ENCODE assay signal across 8 cellular contexts in the genomic region with DNA sequence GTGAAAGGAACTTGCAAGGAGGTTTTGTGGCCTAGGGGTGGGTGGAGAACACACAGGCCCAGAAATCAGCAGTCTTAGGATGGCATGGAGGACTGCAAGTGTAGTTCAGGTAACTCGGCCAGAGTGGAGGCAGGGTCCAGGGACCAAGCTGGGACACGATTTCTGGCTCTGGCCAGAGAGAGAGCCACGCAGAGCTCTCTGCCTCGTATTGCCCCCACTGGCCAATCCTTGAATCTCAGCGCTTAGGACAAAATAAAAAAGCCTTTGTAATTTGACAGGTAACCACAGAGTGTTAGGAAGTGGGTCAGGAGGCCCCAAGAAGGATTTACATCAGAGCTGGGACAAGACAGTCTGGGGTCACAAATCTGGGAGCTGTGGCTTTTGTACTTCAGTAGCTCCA. TPM values are rescaled to one million over a fixed set of nuclear protein-coding genes. Genes with fewer than 3 reads are reported as not detected.
A peak's percentile ranks its signal among the peaks of the same experiment; 100 is the strongest.
DNase-seq lines count a peak whose midpoint lies in the region; ATAC-seq and TF ChIP-seq lines count a peak whose summit lies in the region.

No MANE protein-coding gene starts in this region.

- no peaks in the 10 kb centered on the region for H3K27me3 ChIP-seq in CD4-positive, alpha-beta T cell (ENCODE audit: control insufficient read depth, insufficient read depth, low read length)
- H3K27me3 ChIP-seq in body of pancreas, result no peaks in the 10 kb centered on the region
- H3K27me3 ChIP-seq in lower lobe of right lung (ENCODE audit: low read depth), result no peaks in the 10 kb centered on the region

- TF ChIP-seq POLR2A in body of pancreas (IDR thresholded peaks at IDR 0.05), result no peak

- no peaks in the 10 kb centered on the region for H3K27me3 Mint-ChIP-seq in CD4-positive, alpha-beta T cell

- CTCF ChIA-PET in CD4-positive, alpha-beta T cell (lab: Charles Lee), result interaction anchor here (0.7 to 4.1 kb wide), 5 partner anchors 9 to 891 kb away, joined by 3 to 20 read pairs (median 6); no protein-coding TSS in a partner anchor

- H3K36me3 Mint-ChIP-seq in CD4-positive, alpha-beta T cell (ENCODE audit: low read depth), result peaks cover 14% of the 10 kb centered on the region

- 39 to 42% methylated on average over 5 of the region's 5 CpGs for WGBS in body of pancreas, 2 donors

- no peak for DNase-seq in CD4-positive, alpha-beta T cell
- DNase-seq in HT1080 (ENCODE audit: low read depth) (peak; percentile 17), body of pancreas (no peak), lower lobe of right lung (no peak), hepatic stellate cell (ENCODE audit: low spot score) (no peak)

- H3K36me3 ChIP-seq in body of pancreas (replicated peaks in 1 of 2; ENCODE audit: insufficient read depth in 1 of 2, low read depth in 2 of 2) (no peaks in the 10 kb centered on the region), lower lobe of right lung (no peaks in the 10 kb centered on the region)

- H3K9me3 Mint-ChIP-seq in CD4-positive, alpha-beta T cell, result no peaks in the 10 kb centered on the region

- TF ChIP-seq CTCF in CD4-positive, alpha-beta T cell (IDR thresholded peaks at IDR 0.05), result peak; percentile 14
- TF ChIP-seq CTCF in body of pancreas (IDR thresholded peaks at IDR 0.05), result peak in 6 of 7 experiments; percentile 14 to 38 (median 28)
- peak; percentile 14 for TF ChIP-seq CTCF in lower lobe of right lung (IDR thresholded peaks at IDR 0.05)

- no peak overlapping the region for H3K4me3 ChIP-seq in body of pancreas
- no peak overlapping the region for H3K4me3 ChIP-seq in lower lobe of right lung

- no peaks in the 10 kb centered on the region for H3K9me3 ChIP-seq in CD4-positive, alpha-beta T cell (ENCODE audit: control insufficient read depth, low read length)
- H3K9me3 ChIP-seq in body of pancreas (no peaks in the 10 kb centered on the region), lower lobe of right lung (no peaks in the 10 kb centered on the region)

- no peak overlapping the region for H3K27ac ChIP-seq in CD4-positive, alpha-beta T cell (ENCODE audit: low read depth, low read length)
- H3K27ac ChIP-seq in body of pancreas, result peak overlapping the region in 2 of 4 donors; percentile 7 to 33
- no peak overlapping the region for H3K27ac ChIP-seq in lower lobe of right lung

- H3K4me3 Mint-ChIP-seq in CD4-positive, alpha-beta T cell, result peak overlapping the region; percentile 54

- POLR2A ChIA-PET in CD4-positive, alpha-beta T cell (lab: Charles Lee), result interaction anchor here (1.2 to 3.8 kb wide), 7 partner anchors 9 to 556 kb away, joined by 3 to 23 read pairs (median 5); no protein-coding TSS in a partner anchor

- H3K4me1 ChIP-seq in body of pancreas (peaks cover 80% of the 10 kb centered on the region), lower lobe of right lung (peaks cover 86% of the 10 kb centered on the region)

- ATAC-seq in CD4-positive, alpha-beta T cell (ENCODE audit: poor library complexity), result peak; percentile 27
- ATAC-seq in body of pancreas (peak; percentile 54), lower lobe of right lung (no peak), HG03469 (IDR thresholded peaks at IDR 0.05; ENCODE audit: unreplicated experiment) (no peak), GM21360 (IDR thresholded peaks at IDR 0.05; ENCODE audit: unreplicated experiment) (no peak), HG02642 (IDR thresholded peaks at IDR 0.05; ENCODE audit: poor library complexity, unreplicated experiment) (no peak)

- H3K27ac Mint-ChIP-seq in CD4-positive, alpha-beta T cell, result peak overlapping the region; percentile 94

- H3K4me1 Mint-ChIP-seq in CD4-positive, alpha-beta T cell (ENCODE audit: low read depth), result peaks cover 97% of the 10 kb centered on the region

- intact Hi-C loops in CD4-positive, alpha-beta T cell (cut with DNase I, micrococcal nuclease), result loop anchor here in 1 of 2 experiments (1.0 kb wide), 1 partner anchor 8 kb away; no protein-coding TSS in a partner anchor
- intact Hi-C loops in body of pancreas (cut with DNase I), result no loop called here
- intact Hi-C loops in lower lobe of right lung (cut with DNase I), result no loop called here

RNA-seq across cellular contexts. Expression of a gene that starts 11.7 kb away (rescaled TPM):
- 10 to 100 TPM; 59.4 to 62.5 TPM for total RNA-seq in CD4-positive, alpha-beta T cell
- total RNA-seq in HT1080 (2014; rRNA removed; shearing (Covaris generic)), result 4.4 and 5.1 TPM in 2 replicates
- polyA plus RNA-seq in HT1080 (2015; cell fraction: cytosol; rRNA removed), result 2.9 and 3.8 TPM in 2 replicates
- 7.8 and 10.3 TPM in 2 replicates for polyA plus RNA-seq in HT1080 (2015; cell fraction: nucleus; rRNA removed)
- total RNA-seq in body of pancreas (10 to 100 TPM; 21.4 to 22.6 TPM), lower lobe of right lung (28.7 TPM)

Comparison
In these comparisons a context has a peak if more than half of its experiments do, and no peak if none do; other contexts are left out.
1. ATAC-seq: peak in CD4-positive, alpha-beta T cell (single experiment) and body of pancreas (single experiment); none in lower lobe of right lung (0 of 2), HG03469 (single experiment), GM21360 (single experiment) and HG02642 (single experiment).
2. Peak in every context shown above with its lines, with median percentiles within 50 percentile points of each other: CTCF ChIP-seq.